In the genomic region with DNA sequence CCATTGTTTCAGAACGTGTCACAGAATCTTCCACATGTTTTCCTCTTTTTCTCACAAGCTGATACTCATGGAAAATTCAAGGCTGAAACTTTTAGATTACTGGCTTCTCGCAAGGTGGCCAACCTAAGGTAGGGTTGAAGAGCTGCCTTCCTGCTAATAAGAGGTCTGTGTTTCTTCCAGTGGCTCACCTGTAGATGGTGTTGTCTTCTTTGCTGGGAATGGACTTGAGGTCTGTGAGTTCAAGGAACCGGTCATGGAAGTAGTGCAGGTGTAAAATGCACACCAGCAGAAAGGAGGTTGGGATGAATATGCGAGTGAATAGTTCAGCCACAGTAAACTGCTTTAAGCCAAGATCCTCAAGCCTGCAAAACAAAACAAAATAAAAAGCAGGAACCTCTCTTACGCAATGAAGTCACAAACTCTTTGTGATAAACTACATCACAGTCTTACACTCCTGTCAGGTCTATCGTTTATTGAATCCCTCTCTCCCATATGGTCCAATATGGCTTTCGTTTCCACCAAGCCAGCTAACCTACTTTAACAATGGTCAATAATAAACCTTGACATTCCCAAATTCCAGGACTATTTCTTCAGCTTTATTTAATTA, we compare ENCODE assay signal across 3 cellular contexts.
TF ChIP-seq lines count a peak whose summit lies in the region.

No MANE protein-coding gene starts in this region.

TF ChIP-seq in GM23338, 12 proteins besides CTCF, POLR2A, EP300 and RAD21 (continues in another document):
- TF ChIP-seq EZH2 (IDR thresholded peaks at IDR 0.05; ENCODE audit: low read depth, unreplicated experiment) (no peak), EZH2phosphoT487 (IDR thresholded peaks at IDR 0.05; ENCODE audit: unreplicated experiment) (no peak), POLR2AphosphoS5 (IDR thresholded peaks at IDR 0.05; ENCODE audit: low read depth) (no peak), CREB1 (CRISPR knock-in tag; IDR thresholded peaks at IDR 0.05; ENCODE audit: low read depth) (no peak), ZNF114 (CRISPR knock-in tag; IDR thresholded peaks at IDR 0.05) (no peak)
- TF ChIP-seq, protein P1, sequence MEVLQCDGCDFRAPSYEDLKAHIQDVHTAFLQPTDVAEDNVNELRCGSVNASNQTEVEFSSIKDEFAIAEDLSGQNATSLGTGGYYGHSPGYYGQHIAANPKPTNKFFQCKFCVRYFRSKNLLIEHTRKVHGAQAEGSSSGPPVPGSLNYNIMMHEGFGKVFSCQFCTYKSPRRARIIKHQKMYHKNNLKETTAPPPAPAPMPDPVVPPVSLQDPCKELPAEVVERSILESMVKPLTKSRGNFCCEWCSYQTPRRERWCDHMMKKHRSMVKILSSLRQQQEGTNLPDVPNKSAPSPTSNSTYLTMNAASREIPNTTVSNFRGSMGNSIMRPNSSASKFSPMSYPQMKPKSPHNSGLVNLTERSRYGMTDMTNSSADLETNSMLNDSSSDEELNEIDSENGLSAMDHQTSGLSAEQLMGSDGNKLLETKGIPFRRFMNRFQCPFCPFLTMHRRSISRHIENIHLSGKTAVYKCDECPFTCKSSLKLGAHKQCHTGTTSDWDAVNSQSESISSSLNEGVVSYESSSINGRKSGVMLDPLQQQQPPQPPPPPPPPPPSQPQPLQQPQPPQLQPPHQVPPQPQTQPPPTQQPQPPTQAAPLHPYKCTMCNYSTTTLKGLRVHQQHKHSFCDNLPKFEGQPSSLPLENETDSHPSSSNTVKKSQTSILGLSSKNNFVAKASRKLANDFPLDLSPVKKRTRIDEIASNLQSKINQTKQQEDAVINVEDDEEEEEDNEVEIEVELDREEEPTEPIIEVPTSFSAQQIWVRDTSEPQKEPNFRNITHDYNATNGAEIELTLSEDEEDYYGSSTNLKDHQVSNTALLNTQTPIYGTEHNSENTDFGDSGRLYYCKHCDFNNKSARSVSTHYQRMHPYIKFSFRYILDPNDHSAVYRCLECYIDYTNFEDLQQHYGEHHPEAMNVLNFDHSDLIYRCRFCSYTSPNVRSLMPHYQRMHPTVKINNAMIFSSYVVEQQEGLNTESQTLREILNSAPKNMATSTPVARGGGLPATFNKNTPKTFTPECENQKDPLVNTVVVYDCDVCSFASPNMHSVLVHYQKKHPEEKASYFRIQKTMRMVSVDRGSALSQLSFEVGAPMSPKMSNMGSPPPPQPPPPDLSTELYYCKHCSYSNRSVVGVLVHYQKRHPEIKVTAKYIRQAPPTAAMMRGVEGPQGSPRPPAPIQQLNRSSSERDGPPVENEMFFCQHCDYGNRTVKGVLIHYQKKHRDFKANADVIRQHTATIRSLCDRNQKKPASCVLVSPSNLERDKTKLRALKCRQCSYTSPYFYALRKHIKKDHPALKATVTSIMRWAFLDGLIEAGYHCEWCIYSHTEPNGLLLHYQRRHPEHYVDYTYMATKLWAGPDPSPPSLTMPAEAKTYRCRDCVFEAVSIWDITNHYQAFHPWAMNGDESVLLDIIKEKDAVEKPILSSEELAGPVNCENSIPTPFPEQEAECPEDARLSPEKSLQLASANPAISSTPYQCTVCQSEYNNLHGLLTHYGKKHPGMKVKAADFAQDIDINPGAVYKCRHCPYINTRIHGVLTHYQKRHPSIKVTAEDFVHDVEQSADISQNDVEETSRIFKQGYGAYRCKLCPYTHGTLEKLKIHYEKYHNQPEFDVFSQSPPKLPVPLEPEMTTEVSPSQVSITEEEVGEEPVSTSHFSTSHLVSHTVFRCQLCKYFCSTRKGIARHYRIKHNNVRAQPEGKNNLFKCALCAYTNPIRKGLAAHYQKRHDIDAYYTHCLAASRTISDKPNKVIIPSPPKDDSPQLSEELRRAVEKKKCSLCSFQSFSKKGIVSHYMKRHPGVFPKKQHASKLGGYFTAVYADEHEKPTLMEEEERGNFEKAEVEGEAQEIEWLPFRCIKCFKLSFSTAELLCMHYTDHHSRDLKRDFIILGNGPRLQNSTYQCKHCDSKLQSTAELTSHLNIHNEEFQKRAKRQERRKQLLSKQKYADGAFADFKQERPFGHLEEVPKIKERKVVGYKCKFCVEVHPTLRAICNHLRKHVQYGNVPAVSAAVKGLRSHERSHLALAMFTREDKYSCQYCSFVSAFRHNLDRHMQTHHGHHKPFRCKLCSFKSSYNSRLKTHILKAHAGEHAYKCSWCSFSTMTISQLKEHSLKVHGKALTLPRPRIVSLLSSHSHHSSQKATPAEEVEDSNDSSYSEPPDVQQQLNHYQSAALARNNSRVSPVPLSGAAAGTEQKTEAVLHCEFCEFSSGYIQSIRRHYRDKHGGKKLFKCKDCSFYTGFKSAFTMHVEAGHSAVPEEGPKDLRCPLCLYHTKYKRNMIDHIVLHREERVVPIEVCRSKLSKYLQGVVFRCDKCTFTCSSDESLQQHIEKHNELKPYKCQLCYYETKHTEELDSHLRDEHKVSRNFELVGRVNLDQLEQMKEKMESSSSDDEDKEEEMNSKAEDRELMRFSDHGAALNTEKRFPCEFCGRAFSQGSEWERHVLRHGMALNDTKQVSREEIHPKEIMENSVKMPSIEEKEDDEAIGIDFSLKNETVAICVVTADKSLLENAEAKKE (CRISPR knock-in tag; IDR thresholded peaks at IDR 0.05), result no peak

TF ChIP-seq in IMR-90, 13 proteins besides CTCF, POLR2A, EP300 and RAD21:
- no peak for TF ChIP-seq RFX5 (IDR thresholded peaks at IDR 0.05; ENCODE audit: low read depth, low read length)
- TF ChIP-seq MAZ (IDR thresholded peaks at IDR 0.05; ENCODE audit: borderline replicate concordance, low read depth, low read length), result no peak
- TF ChIP-seq CEBPB (IDR thresholded peaks at IDR 0.05; ENCODE audit: low read depth, low read length), result peak; percentile 59

TF ChIP-seq in K562, 482 proteins besides CTCF, POLR2A, EP300 and RAD21:
- TF ChIP-seq CEBPG (CRISPR knock-in tag; IDR thresholded peaks at IDR 0.05) (no peak), CEBPG (tag; conservative IDR thresholded peaks at IDR 0.05 in 1 of 2, IDR thresholded peaks at IDR 0.05 in 1 of 2) (peak; percentile 18 to 47; a peak in 3 of 4 replicates), SPI1 (IDR thresholded peaks at IDR 0.05; ENCODE audit: borderline replicate concordance, low read depth, low read length) (no peak), CEBPB (tag; IDR thresholded peaks at IDR 0.05) (peak; percentile 71)
